1 cellular context compared by ENCODE assay signal in the genomic region with DNA sequence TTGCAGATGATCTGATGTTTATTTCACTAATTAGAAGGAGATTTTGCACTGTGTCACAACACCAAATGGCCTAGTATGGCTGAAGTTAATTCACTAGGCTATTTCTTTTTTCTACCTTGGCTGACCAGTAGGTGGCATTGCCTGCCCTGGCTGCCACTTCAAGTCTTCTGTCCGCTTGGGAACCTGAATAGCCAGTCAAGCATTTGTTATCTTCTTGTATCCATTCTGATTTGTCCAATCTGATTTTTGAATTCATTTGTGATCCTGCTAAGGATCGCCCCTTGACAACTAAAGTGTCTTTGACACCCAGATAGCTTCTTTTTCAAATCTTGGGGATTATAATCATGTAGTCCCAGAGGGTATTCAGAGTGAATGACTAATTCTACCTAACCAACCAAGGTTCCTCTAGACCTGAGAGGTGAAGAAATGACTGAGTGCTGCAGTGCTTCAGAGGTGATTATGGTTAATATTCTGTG.
TF ChIP-seq lines count a peak whose summit lies in the region.

No MANE protein-coding gene starts in this region.

TF ChIP-seq in SK-N-SH treated with all-trans-retinoic acid at 6 μM for 48 hours, 23 proteins besides CTCF, POLR2A, EP300 and RAD21 (continued from another document):
- TF ChIP-seq, protein P1, sequence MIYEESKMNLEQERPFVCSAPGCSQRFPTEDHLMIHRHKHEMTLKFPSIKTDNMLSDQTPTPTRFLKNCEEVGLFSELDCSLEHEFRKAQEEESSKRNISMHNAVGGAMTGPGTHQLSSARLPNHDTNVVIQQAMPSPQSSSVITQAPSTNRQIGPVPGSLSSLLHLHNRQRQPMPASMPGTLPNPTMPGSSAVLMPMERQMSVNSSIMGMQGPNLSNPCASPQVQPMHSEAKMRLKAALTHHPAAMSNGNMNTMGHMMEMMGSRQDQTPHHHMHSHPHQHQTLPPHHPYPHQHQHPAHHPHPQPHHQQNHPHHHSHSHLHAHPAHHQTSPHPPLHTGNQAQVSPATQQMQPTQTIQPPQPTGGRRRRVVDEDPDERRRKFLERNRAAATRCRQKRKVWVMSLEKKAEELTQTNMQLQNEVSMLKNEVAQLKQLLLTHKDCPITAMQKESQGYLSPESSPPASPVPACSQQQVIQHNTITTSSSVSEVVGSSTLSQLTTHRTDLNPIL (CRISPR knock-in tag; IDR thresholded peaks at IDR 0.05; ENCODE audit: low read depth): no peak
- no peak for TF ChIP-seq ZNF565 (CRISPR knock-in tag; conservative IDR thresholded peaks at IDR 0.05; ENCODE audit: low read depth)
- no peak for TF ChIP-seq ESRRG (CRISPR knock-in tag; IDR thresholded peaks at IDR 0.05)
- TF ChIP-seq PPARA (CRISPR knock-in tag; IDR thresholded peaks at IDR 0.05; ENCODE audit: borderline replicate concordance): no peak
- TF ChIP-seq ZFP30 (CRISPR knock-in tag; IDR thresholded peaks at IDR 0.05): no peak
- no peak for TF ChIP-seq ARNTL (CRISPR knock-in tag; IDR thresholded peaks at IDR 0.05; ENCODE audit: borderline replicate concordance, low read depth)
- TF ChIP-seq OSR1 (CRISPR knock-in tag; IDR thresholded peaks at IDR 0.05): no peak
- no peak for TF ChIP-seq ZNF8 (CRISPR knock-in tag; IDR thresholded peaks at IDR 0.05)
- TF ChIP-seq GLIS3 (CRISPR knock-in tag; IDR thresholded peaks at IDR 0.05): no peak
- TF ChIP-seq ZNF70 (CRISPR knock-in tag; IDR thresholded peaks at IDR 0.05): no peak
